33 cellular contexts compared by ENCODE assay signal in genomic region chr2:175540421-175540820, GRCh38.
"Had no signal": no experiment of that assay in that cellular context is flagged by ENCODE, and none has a peak within 500 bp of the region (broad histone marks: within the 10 kb centered on the region; RNA-seq: fewer than 3 reads in every experiment).

No MANE protein-coding gene starts in this region.

- FAIRE-seq: astrocyte, bronchial epithelial cell, colon had no signal

- H3K9me3 ChIP-seq: adrenal gland, ascending aorta, body of pancreas had no signal

- ATAC-seq: activated naive CD4-positive, alpha-beta T cell treated with anti-CD3 and anti-CD28 coated beads, Interleukin-2, amount 50 U/mL, for 72 hours; activated naive CD8-positive, alpha-beta T cell treated with anti-CD3 and anti-CD28 coated beads, Interleukin-2, amount 50 U/mL, for 24 hours; activated T-cell treated with anti-CD3 and anti-CD28 coated beads, Interleukin-2, amount 50 U/mL, for 4 hours; activated T-cell treated with anti-CD3 and anti-CD28 coated beads, Interleukin-2, amount 50 U/mL, for 72 hours; activated T-helper 17 cell treated with anti-CD3 and anti-CD28 coated beads, Interleukin-2, amount 50 U/mL, for 72 hours; body of pancreas had no signal

- H3K27ac ChIP-seq: adrenal gland, ascending aorta, body of pancreas, brain microvascular endothelial cell, breast epithelium, cardiac muscle cell had no signal

- H3K27me3 ChIP-seq: adrenal gland, ascending aorta, body of pancreas, brain microvascular endothelial cell, breast epithelium, cardiac muscle cell had no signal

- H3K4me3 ChIP-seq: adrenal gland, ascending aorta, body of pancreas, breast epithelium, cardiac muscle cell had no signal

- H3K36me3 ChIP-seq: adrenal gland, ascending aorta, brain microvascular endothelial cell, breast epithelium, cardiac muscle cell had no signal

- H3K4me1 ChIP-seq: adrenal gland, ascending aorta, body of pancreas, breast epithelium had no signal

- DNase-seq: activated effector memory CD4-positive, alpha-beta T cell treated with anti-CD3 and anti-CD28 coated beads, Interleukin-2, amount 50 U/mL, for 16 hours; activated effector memory CD4-positive, alpha-beta T cell treated with Interleukin-2 at 50 U/mL for 16 hours; activated gamma-delta T cell; activated gamma-delta T cell treated with Interleukin-2 at 50 U/mL for 16 hours; activated naive CD4-positive, alpha-beta T cell; activated naive CD4-positive, alpha-beta T cell treated with anti-CD3 and anti-CD28 coated beads for 36 hours; activated naive CD4-positive, alpha-beta T cell treated with anti-CD3 and anti-CD28 coated beads, Interleukin-2, amount 10 ng/mL, durations not matched to agents 7 days and 5 days; activated naive CD4-positive, alpha-beta T cell treated with anti-CD3 and anti-CD28 coated beads, Interleukin-2, amount 50 U/mL, for 16 hours; activated naive CD4-positive, alpha-beta T cell treated with Interleukin-2 at 50 U/mL for 16 hours; activated naive CD8-positive, alpha-beta T cell treated with anti-CD3 and anti-CD28 coated beads for 36 hours; activated naive CD8-positive, alpha-beta T cell treated with anti-CD3 and anti-CD28 coated beads, Interleukin-2, amount 10 ng/mL, durations not matched to agents 7 days and 5 days; activated naive CD8-positive, alpha-beta T cell treated with anti-CD3 and anti-CD28 coated beads, Interleukin-2, amount 50 U/mL, for 24 hours; activated T-cell treated with anti-CD3 and anti-CD28 coated beads, Interleukin-2, amount 50 U/mL, for 4 hours; activated T-cell treated with anti-CD3 and anti-CD28 coated beads, Interleukin-2, amount 50 U/mL, for 48 hours; activated T-cell treated with anti-CD3 and anti-CD28 coated beads, Interleukin-2, amount 50 U/mL, for 72 hours; adrenal gland; amniotic stem cell; amygdala; anterior cingulate cortex; aorta; body of pancreas; brain microvascular endothelial cell; caudate nucleus; central memory CD4-positive, alpha-beta T cell; cerebellar nuclear complex had no signal
